In genomic region chr7:131302876-131303707, GRCh38 we compare ENCODE assay signal across 8 cellular contexts. TPM values are rescaled to one million over a fixed set of nuclear protein-coding genes. Genes with fewer than 3 reads are reported as not detected.
DNase-seq lines count a peak whose midpoint lies in the region; TF ChIP-seq lines count a peak whose summit lies in the region.

No MANE protein-coding gene starts in this region.

- no peak for TF ChIP-seq POLR2A in esophagus squamous epithelium (IDR thresholded peaks at IDR 0.05)

- DNase-seq in A172 (ENCODE audit: low spot score): peak; percentile 22
- peak; percentile 37 for DNase-seq in GM13976 (ENCODE audit: low spot score)
- peak; percentile 33 for DNase-seq in WERI-Rb-1
- no peak for DNase-seq in esophagus squamous epithelium (lab: John Stamatoyannopoulos, UW)
- DNase-seq in pons (ENCODE audit: low spot score): peak; percentile 41
- DNase-seq in cortex of kidney (lab: John Stamatoyannopoulos, UW): no peak
- DNase-seq in dedifferentiated amniotic fluid mesenchymal stem cell (ENCODE audit: extremely low spot score): no peak
- no peak for DNase-seq in NCI-H187 treated with DMSO at 0.1 percent for 48 hours (lab: John Stamatoyannopoulos, UW)

- H3K27me3 ChIP-seq in WERI-Rb-1 (ENCODE audit: insufficient read depth, low read depth, severe bottlenecking): no peaks in the 10 kb centered on the region
- no peaks in the 10 kb centered on the region for H3K27me3 ChIP-seq in esophagus squamous epithelium

- peaks cover 0 to 8% (median 0%) of the 10 kb centered on the region in 3 donors for H3K4me1 ChIP-seq in esophagus squamous epithelium

- H3K4me3 ChIP-seq in WERI-Rb-1 (ENCODE audit: low read depth, low read length) (no peak overlapping the region), esophagus squamous epithelium (no peak overlapping the region)

- TF ChIP-seq CTCF in GM13976 (IDR thresholded peaks at IDR 0.05; ENCODE audit: borderline replicate concordance, control extremely low read depth, extremely low read depth, insufficient read depth, missing control alignments) (peak; percentile 34), WERI-Rb-1 (IDR thresholded peaks at IDR 0.05; ENCODE audit: low read depth, low read length) (peak; percentile 75), esophagus squamous epithelium (IDR thresholded peaks at IDR 0.05) (peak in 5 of 6 experiments; percentile 23 to 50 (median 42))

- H3K9me3 ChIP-seq in WERI-Rb-1 (ENCODE audit: severe bottlenecking) (peaks cover 5% of the 10 kb centered on the region), esophagus squamous epithelium (no peaks in the 10 kb centered on the region)

- H3K36me3 ChIP-seq in WERI-Rb-1 (no peaks in the 10 kb centered on the region), esophagus squamous epithelium (no peaks in the 10 kb centered on the region)

- WGBS in esophagus squamous epithelium, 2 donors: 72 to 73% methylated on average over 8 of the region's 8 CpGs

- intact Hi-C loops in esophagus squamous epithelium (cut with DNase I): no loop called here

- in situ Hi-C loops in GM13976 (cut with MboI; ENCODE audit: low sequenced_read_pairs, unreplicated experiment): no loop called here

- no peak overlapping the region for H3K27ac ChIP-seq in WERI-Rb-1
- no peak overlapping the region for H3K27ac ChIP-seq in esophagus squamous epithelium

RNA-seq across cellular contexts. Expression of gene MKLN1, which starts 24.6 kb away (rescaled TPM):
- total RNA-seq in A172 (2014; rRNA removed; shearing (Covaris generic)): 27.1 and 32.4 TPM in 2 replicates
- total RNA-seq in esophagus squamous epithelium: 10 to 100 TPM; 15.2 to 42.3 (median 24.0) TPM

Comparison
In these comparisons a context has a peak if more than half of its experiments do, and no peak if none do; other contexts are left out.
1. DNase-seq: peak in A172 (single experiment), GM13976 (single experiment), WERI-Rb-1 (single experiment) and pons (single experiment); none in esophagus squamous epithelium (single experiment), cortex of kidney (single experiment), dedifferentiated amniotic fluid mesenchymal stem cell (single experiment) and NCI-H187 treated with DMSO at 0.1 percent for 48 hours (single experiment).
2. Peak in every context shown above with its lines, with median percentiles within 50 percentile points of each other: CTCF ChIP-seq.